Comparison of ENCODE assay signal across 1 cellular context in the genomic region with DNA sequence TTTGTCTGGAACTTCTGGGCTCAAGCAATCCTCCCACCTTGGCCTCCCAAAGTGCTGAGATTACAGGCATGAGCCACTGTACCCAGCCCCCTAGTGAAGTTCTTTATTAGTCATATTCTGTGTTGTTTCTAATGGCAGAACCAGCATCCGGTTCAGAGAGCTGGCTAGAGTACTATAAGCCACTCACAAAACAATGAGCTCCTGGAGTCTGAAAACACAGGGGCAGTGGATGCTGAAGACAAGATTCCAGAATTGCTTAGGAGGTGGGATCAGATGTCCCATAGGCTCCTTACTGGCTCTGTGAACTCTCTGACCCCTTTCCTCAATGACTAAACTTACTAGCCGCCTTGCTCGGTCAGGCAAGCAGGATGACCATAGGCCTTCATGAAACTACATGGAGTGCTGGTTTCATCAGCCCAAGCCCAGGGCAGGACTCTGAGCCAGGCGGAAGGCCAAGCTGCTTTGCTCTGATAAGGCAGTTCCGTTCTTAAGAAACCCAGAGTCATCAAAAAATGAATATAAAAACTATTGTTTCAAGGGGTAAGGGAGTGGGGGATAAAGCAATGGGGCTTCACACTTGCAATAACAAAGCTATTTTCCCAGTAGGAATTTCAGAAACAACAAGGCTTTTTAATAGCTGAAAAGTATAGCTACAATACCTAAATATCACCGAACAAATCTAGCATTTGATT.
A peak's percentile ranks its signal among the peaks of the same experiment; 100 is the strongest.
TF ChIP-seq lines count a peak whose summit lies in the region.

No MANE protein-coding gene starts in this region.

TF ChIP-seq in K562, 482 proteins besides CTCF, POLR2A, EP300 and RAD21 (continued from another document and continues in another):
- peak; percentile 97 for TF ChIP-seq ATF4 (CRISPR knock-in tag; IDR thresholded peaks at IDR 0.05)
- TF ChIP-seq HMGN3 (IDR thresholded peaks at IDR 0.05; ENCODE audit: borderline replicate concordance, extremely low read depth, insufficient read length, low read depth, low read length): no peak
- TF ChIP-seq HIVEP1 (CRISPR knock-in tag; IDR thresholded peaks at IDR 0.05): no peak
- TF ChIP-seq MTA3 (IDR thresholded peaks at IDR 0.05; ENCODE audit: borderline replicate concordance): peak; percentile 71
- TF ChIP-seq NRF1 (conservative IDR thresholded peaks at IDR 0.05 in 1 of 2, IDR thresholded peaks at IDR 0.05 in 1 of 2): peak in 1 of 2 experiments; percentile 32; a peak in 2 of 4 replicates
- no peak for TF ChIP-seq DLX4 (CRISPR knock-in tag; IDR thresholded peaks at IDR 0.05)
- TF ChIP-seq, protein P1, sequence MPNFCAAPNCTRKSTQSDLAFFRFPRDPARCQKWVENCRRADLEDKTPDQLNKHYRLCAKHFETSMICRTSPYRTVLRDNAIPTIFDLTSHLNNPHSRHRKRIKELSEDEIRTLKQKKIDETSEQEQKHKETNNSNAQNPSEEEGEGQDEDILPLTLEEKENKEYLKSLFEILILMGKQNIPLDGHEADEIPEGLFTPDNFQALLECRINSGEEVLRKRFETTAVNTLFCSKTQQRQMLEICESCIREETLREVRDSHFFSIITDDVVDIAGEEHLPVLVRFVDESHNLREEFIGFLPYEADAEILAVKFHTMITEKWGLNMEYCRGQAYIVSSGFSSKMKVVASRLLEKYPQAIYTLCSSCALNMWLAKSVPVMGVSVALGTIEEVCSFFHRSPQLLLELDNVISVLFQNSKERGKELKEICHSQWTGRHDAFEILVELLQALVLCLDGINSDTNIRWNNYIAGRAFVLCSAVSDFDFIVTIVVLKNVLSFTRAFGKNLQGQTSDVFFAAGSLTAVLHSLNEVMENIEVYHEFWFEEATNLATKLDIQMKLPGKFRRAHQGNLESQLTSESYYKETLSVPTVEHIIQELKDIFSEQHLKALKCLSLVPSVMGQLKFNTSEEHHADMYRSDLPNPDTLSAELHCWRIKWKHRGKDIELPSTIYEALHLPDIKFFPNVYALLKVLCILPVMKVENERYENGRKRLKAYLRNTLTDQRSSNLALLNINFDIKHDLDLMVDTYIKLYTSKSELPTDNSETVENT (CRISPR knock-in tag; IDR thresholded peaks at IDR 0.05): no peak
- no peak for TF ChIP-seq ZNF408 (CRISPR knock-in tag; IDR thresholded peaks at IDR 0.05; ENCODE audit: low read depth)
- TF ChIP-seq, protein P2, sequence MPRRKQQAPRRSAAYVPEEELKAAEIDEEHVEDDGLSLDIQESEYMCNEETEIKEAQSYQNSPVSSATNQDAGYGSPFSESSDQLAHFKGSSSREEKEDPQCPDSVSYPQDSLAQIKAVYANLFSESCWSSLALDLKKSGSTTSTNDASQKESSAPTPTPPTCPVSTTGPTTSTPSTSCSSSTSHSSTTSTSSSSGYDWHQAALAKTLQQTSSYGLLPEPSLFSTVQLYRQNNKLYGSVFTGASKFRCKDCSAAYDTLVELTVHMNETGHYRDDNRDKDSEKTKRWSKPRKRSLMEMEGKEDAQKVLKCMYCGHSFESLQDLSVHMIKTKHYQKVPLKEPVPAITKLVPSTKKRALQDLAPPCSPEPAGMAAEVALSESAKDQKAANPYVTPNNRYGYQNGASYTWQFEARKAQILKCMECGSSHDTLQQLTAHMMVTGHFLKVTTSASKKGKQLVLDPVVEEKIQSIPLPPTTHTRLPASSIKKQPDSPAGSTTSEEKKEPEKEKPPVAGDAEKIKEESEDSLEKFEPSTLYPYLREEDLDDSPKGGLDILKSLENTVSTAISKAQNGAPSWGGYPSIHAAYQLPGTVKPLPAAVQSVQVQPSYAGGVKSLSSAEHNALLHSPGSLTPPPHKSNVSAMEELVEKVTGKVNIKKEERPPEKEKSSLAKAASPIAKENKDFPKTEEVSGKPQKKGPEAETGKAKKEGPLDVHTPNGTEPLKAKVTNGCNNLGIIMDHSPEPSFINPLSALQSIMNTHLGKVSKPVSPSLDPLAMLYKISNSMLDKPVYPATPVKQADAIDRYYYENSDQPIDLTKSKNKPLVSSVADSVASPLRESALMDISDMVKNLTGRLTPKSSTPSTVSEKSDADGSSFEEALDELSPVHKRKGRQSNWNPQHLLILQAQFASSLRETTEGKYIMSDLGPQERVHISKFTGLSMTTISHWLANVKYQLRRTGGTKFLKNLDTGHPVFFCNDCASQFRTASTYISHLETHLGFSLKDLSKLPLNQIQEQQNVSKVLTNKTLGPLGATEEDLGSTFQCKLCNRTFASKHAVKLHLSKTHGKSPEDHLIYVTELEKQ (CRISPR knock-in tag; IDR thresholded peaks at IDR 0.05): peak; percentile 64; the same call in 1 of the 2 replicates
- TF ChIP-seq HDAC2 (IDR thresholded peaks at IDR 0.05): peak; percentile 69; the same call in 1 of the 2 replicates
- TF ChIP-seq ARID2 (IDR thresholded peaks at IDR 0.05): no peak
- no peak for TF ChIP-seq ELF2 (CRISPR knock-in tag; IDR thresholded peaks at IDR 0.05)
- TF ChIP-seq FOXK2 (conservative IDR thresholded peaks at IDR 0.05 in 1 of 2, IDR thresholded peaks at IDR 0.05 in 1 of 2; ENCODE audit: low read depth in 2 of 2): peak; percentile 40 to 53
- no peak for TF ChIP-seq TARDBP (IDR thresholded peaks at IDR 0.05)
- TF ChIP-seq SMAD3 (CRISPR knock-in tag; conservative IDR thresholded peaks at IDR 0.05): peak; percentile 81
- no peak for TF ChIP-seq ZNF785 (CRISPR knock-in tag; IDR thresholded peaks at IDR 0.05)
- no peak for TF ChIP-seq ZNF780A (CRISPR knock-in tag; IDR thresholded peaks at IDR 0.05)
- TF ChIP-seq, protein P3, sequence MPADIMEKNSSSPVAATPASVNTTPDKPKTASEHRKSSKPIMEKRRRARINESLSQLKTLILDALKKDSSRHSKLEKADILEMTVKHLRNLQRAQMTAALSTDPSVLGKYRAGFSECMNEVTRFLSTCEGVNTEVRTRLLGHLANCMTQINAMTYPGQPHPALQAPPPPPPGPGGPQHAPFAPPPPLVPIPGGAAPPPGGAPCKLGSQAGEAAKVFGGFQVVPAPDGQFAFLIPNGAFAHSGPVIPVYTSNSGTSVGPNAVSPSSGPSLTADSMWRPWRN (IDR thresholded peaks at IDR 0.05; ENCODE audit: low read depth): peak; percentile 57; the same call in 1 of the 2 replicates
- TF ChIP-seq, protein P4, sequence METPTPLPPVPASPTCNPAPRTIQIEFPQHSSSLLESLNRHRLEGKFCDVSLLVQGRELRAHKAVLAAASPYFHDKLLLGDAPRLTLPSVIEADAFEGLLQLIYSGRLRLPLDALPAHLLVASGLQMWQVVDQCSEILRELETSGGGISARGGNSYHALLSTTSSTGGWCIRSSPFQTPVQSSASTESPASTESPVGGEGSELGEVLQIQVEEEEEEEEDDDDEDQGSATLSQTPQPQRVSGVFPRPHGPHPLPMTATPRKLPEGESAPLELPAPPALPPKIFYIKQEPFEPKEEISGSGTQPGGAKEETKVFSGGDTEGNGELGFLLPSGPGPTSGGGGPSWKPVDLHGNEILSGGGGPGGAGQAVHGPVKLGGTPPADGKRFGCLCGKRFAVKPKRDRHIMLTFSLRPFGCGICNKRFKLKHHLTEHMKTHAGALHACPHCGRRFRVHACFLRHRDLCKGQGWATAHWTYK (CRISPR knock-in tag; IDR thresholded peaks at IDR 0.05): no peak; the same call in 1 of the 2 replicates
- TF ChIP-seq, protein P5, sequence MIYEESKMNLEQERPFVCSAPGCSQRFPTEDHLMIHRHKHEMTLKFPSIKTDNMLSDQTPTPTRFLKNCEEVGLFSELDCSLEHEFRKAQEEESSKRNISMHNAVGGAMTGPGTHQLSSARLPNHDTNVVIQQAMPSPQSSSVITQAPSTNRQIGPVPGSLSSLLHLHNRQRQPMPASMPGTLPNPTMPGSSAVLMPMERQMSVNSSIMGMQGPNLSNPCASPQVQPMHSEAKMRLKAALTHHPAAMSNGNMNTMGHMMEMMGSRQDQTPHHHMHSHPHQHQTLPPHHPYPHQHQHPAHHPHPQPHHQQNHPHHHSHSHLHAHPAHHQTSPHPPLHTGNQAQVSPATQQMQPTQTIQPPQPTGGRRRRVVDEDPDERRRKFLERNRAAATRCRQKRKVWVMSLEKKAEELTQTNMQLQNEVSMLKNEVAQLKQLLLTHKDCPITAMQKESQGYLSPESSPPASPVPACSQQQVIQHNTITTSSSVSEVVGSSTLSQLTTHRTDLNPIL (CRISPR knock-in tag; IDR thresholded peaks at IDR 0.05): peak; percentile 70; the same call in 1 of the 2 replicates
- no peak; the same call in 1 of the 2 replicates for TF ChIP-seq ZNF23 (CRISPR knock-in tag; IDR thresholded peaks at IDR 0.05)
- TF ChIP-seq MEF2D (tag; conservative IDR thresholded peaks at IDR 0.05; ENCODE audit: low read depth): peak; percentile 88
- TF ChIP-seq ZSCAN29 (IDR thresholded peaks at IDR 0.05): no peak
- TF ChIP-seq ZNF778 (CRISPR knock-in tag; IDR thresholded peaks at IDR 0.05): no peak
- TF ChIP-seq SNIP1 (IDR thresholded peaks at IDR 0.05; ENCODE audit: low read depth): no peak
- TF ChIP-seq ZBTB49 (CRISPR knock-in tag; IDR thresholded peaks at IDR 0.05; ENCODE audit: borderline replicate concordance): no peak
- TF ChIP-seq FOXJ3 (CRISPR knock-in tag; IDR thresholded peaks at IDR 0.05): no peak
- TF ChIP-seq MTF1 (CRISPR knock-in tag; IDR thresholded peaks at IDR 0.05; ENCODE audit: borderline replicate concordance): no peak
- no peak for TF ChIP-seq PHB (CRISPR knock-in tag; IDR thresholded peaks at IDR 0.05)
- TF ChIP-seq PTBP1 (IDR thresholded peaks at IDR 0.05; ENCODE audit: low read depth, low read length): no peak
- no peak for TF ChIP-seq ZFPM2 (CRISPR knock-in tag; IDR thresholded peaks at IDR 0.05)
- TF ChIP-seq CHCHD3 (CRISPR knock-in tag; IDR thresholded peaks at IDR 0.05): no peak
- TF ChIP-seq ZBTB12 (CRISPR knock-in tag; IDR thresholded peaks at IDR 0.05): peak; percentile 12; the same call in 1 of the 2 replicates
- no peak for TF ChIP-seq ERF (CRISPR knock-in tag; IDR thresholded peaks at IDR 0.05)
- TF ChIP-seq NR2C2 (CRISPR knock-in tag; IDR thresholded peaks at IDR 0.05): peak; percentile 45; the same call in 1 of the 2 replicates
- TF ChIP-seq NR2C2 (tag; IDR thresholded peaks at IDR 0.05): peak; percentile 94
- TF ChIP-seq, protein P6, sequence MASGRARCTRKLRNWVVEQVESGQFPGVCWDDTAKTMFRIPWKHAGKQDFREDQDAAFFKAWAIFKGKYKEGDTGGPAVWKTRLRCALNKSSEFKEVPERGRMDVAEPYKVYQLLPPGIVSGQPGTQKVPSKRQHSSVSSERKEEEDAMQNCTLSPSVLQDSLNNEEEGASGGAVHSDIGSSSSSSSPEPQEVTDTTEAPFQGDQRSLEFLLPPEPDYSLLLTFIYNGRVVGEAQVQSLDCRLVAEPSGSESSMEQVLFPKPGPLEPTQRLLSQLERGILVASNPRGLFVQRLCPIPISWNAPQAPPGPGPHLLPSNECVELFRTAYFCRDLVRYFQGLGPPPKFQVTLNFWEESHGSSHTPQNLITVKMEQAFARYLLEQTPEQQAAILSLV (tag; IDR thresholded peaks at IDR 0.05): peak; percentile 73; the same call in 1 of the 2 replicates
- TF ChIP-seq MEF2A (IDR thresholded peaks at IDR 0.05; ENCODE audit: control insufficient read depth, low read depth, low read length): no peak
- no peak for TF ChIP-seq MBD1 (CRISPR knock-in tag; IDR thresholded peaks at IDR 0.05)
- no peak for TF ChIP-seq RBM25 (IDR thresholded peaks at IDR 0.05; ENCODE audit: low read depth, low read length, severe bottlenecking)
- no peak for TF ChIP-seq HNRNPL (IDR thresholded peaks at IDR 0.05; ENCODE audit: low read depth, low read length)
- TF ChIP-seq PHF21A (IDR thresholded peaks at IDR 0.05; ENCODE audit: borderline replicate concordance, low read depth): no peak
- TF ChIP-seq ZNF584 (CRISPR knock-in tag; IDR thresholded peaks at IDR 0.05; ENCODE audit: low read depth): peak; percentile 82
- TF ChIP-seq POLR2AphosphoS2 (IDR thresholded peaks at IDR 0.05; ENCODE audit: low read length): no peak
